10 cellular contexts compared by ENCODE assay signal in genomic region chr1:15757575-15758401, GRCh38. TPM values are rescaled to one million over a fixed set of nuclear protein-coding genes. Genes with fewer than 3 reads are reported as not detected.
DNase-seq lines count a peak whose midpoint lies in the region; ATAC-seq and TF ChIP-seq lines count a peak whose summit lies in the region.
"Had no signal": no experiment of that assay in that cellular context is flagged by ENCODE, and none has a peak within 500 bp of the region (broad histone marks: within the 10 kb centered on the region; RNA-seq: fewer than 3 reads in every experiment).

No MANE protein-coding gene starts in this region.

- H3K9ac ChIP-seq in duodenal mucosa (ENCODE audit: low read depth in 1 of 2, low read length in 2 of 2) = peak overlapping the region; percentile 83 to 88
- peak overlapping the region; percentile 95 for H3K9ac ChIP-seq in mucosa of stomach (ENCODE audit: low read length)

- intact Hi-C loops in A673 (cut with micrococcal nuclease; ENCODE audit: unreplicated experiment) = no loop called here

- H3K36me3 Mint-ChIP-seq in IgD-negative memory B cell = peaks cover 5% of the 10 kb centered on the region

- no peak for DNase-seq in A673 (ENCODE audit: low spot score)
- no peak for DNase-seq in NCI-H1436 treated with DMSO at 0.1 percent for 48 hours (lab: John Stamatoyannopoulos, UW)
- DNase-seq: NCI-H1694 had no signal

- CTCF ChIA-PET in A673 (lab: Charles Lee) = no interaction called here

- peaks cover 3 to 8% (median 5%) of the 10 kb centered on the region in 3 donors for H3K4me1 Mint-ChIP-seq in IgD-negative memory B cell

- H3K27me3 Mint-ChIP-seq in IgD-negative memory B cell = peaks cover 42% of the 10 kb centered on the region

- no peak for ATAC-seq in activated CD4-positive, CD25-positive, alpha-beta regulatory T cell treated with anti-CD3 and anti-CD28 coated beads, Interleukin-2, amount 50 U/mL, for 24 hours
- ATAC-seq in GM18870 (IDR thresholded peaks at IDR 0.05; ENCODE audit: unreplicated experiment) = no peak
- no peak for ATAC-seq in GM21825 (IDR thresholded peaks at IDR 0.05; ENCODE audit: unreplicated experiment)

- no peaks in the 10 kb centered on the region for H3K27me3 ChIP-seq in A673 (replicated peaks; ENCODE audit: insufficient read depth, low read depth, low read length, poor library complexity)
- no peaks in the 10 kb centered on the region for H3K27me3 ChIP-seq in duodenal mucosa (ENCODE audit: control insufficient read depth in 1 of 2, insufficient read depth in 2 of 2, low read length in 2 of 2)
- peaks cover 17% of the 10 kb centered on the region for H3K27me3 ChIP-seq in mucosa of stomach (ENCODE audit: control insufficient read depth, insufficient read depth, low read length)

- H3K9me3 ChIP-seq in A673 (ENCODE audit: low read depth, low read length, poor library complexity, severe bottlenecking) = no peaks in the 10 kb centered on the region
- H3K9me3 ChIP-seq in duodenal mucosa (ENCODE audit: control insufficient read depth in 1 of 2, low read length in 2 of 2) = no peaks in the 10 kb centered on the region
- H3K9me3 ChIP-seq in mucosa of stomach (ENCODE audit: control insufficient read depth, low read length) = no peaks in the 10 kb centered on the region

- H3K36me3 ChIP-seq in A673 (ENCODE audit: insufficient read depth, low read length, poor library complexity, severe bottlenecking) (no peaks in the 10 kb centered on the region), duodenal mucosa (ENCODE audit: control insufficient read depth in 1 of 2, insufficient read depth in 2 of 2, low read length in 2 of 2) (no peaks in the 10 kb centered on the region), mucosa of stomach (ENCODE audit: control insufficient read depth, insufficient read depth, low read length) (no peaks in the 10 kb centered on the region)

- H3K27ac Mint-ChIP-seq in IgD-negative memory B cell = no peak overlapping the region

- H3K4me1 ChIP-seq in A673 (ENCODE audit: insufficient read depth, low read length, poor library complexity, severe bottlenecking) = peaks cover 24% of the 10 kb centered on the region
- peaks cover 31 to 34% of the 10 kb centered on the region in 2 donors for H3K4me1 ChIP-seq in duodenal mucosa (ENCODE audit: control insufficient read depth in 1 of 2, insufficient read depth in 2 of 2, low read length in 2 of 2)
- peaks cover 37% of the 10 kb centered on the region for H3K4me1 ChIP-seq in mucosa of stomach (ENCODE audit: control insufficient read depth, insufficient read depth, low read length)

- no peak for TF ChIP-seq CTCF in A673 (conservative IDR thresholded peaks at IDR 0.05; ENCODE audit: low read depth, low read length)

- BruUV-seq in A673 (replicated peaks; lab: Mats Ljungman, UMichigan) = no TSS peak

- POLR2A ChIA-PET in A673 (lab: Charles Lee; ENCODE audit: low non-redundant PET) = no interaction called here

- H3K4me3 Mint-ChIP-seq in IgD-negative memory B cell = peak overlapping the region in 3 of 4 donors; percentile 24 to 91 (median 83)

- peaks cover 0 to 3% (median 0%) of the 10 kb centered on the region in 3 donors for H3K9me3 Mint-ChIP-seq in IgD-negative memory B cell

- H3K27ac ChIP-seq in A673 (ENCODE audit: low read depth, low read length, poor library complexity, severe bottlenecking) = no peak overlapping the region
- H3K27ac ChIP-seq in duodenal mucosa (ENCODE audit: low read depth, low read length) = peak overlapping the region; percentile 73

- H3K4me3 ChIP-seq in A673 (ENCODE audit: low read depth, low read length, poor library complexity, severe bottlenecking) (peak overlapping the region; percentile 85), duodenal mucosa (ENCODE audit: low read depth in 1 of 2, low read length in 2 of 2) (peak overlapping the region; percentile 66 to 84), mucosa of stomach (ENCODE audit: low read length) (peak overlapping the region; percentile 97)

RNA-seq across cellular contexts. Expression of gene FBLIM1, which starts 0.8 kb away (rescaled TPM):
- 38.9 and 39.3 TPM in 2 replicates for total RNA-seq in A673 (2021)
- not detected for polyA plus RNA-seq in IgD-negative memory B cell

RNA-seq across cellular contexts. Expression of gene TMEM82, which starts 15.5 kb away (rescaled TPM):
- total RNA-seq in A673 (2021) = not detected in 2 replicates
- not detected for polyA plus RNA-seq in IgD-negative memory B cell
- total RNA-seq: glomerular endothelial cell had no signal

RNA-seq across cellular contexts. Expression of gene SLC25A34, which starts 21.7 kb away (rescaled TPM):
- 3.2 TPM in 2 replicates for total RNA-seq in A673 (2021)
- not detected for polyA plus RNA-seq in IgD-negative memory B cell

RNA-seq across cellular contexts. Expression of gene UQCRHL, which starts 49.7 kb away (rescaled TPM):
- total RNA-seq in A673 (2021) = 3.1 and 4.1 TPM in 2 replicates
- 1.3 TPM for polyA plus RNA-seq in IgD-negative memory B cell
